In genomic region chr2:39124770-39125075, GRCh38 we compare ENCODE assay signal across 8 cellular contexts. TPM values are rescaled to one million over a fixed set of nuclear protein-coding genes. Genes with fewer than 3 reads are reported as not detected.
DNase-seq lines count a peak whose midpoint lies in the region; ATAC-seq and TF ChIP-seq lines count a peak whose summit lies in the region.

No MANE protein-coding gene starts in this region.

- H3K4me3 ChIP-seq in sigmoid colon, result peak overlapping the region; percentile 57 to 73 (median 64)

- H3K9me3 Mint-ChIP-seq in activated T-cell treated with anti-CD3 and anti-CD28 coated beads, Interleukin-2, amount 50 U/mL, for 72 hours, result no peaks in the 10 kb centered on the region

- H3K36me3 ChIP-seq in sigmoid colon, result no peaks in the 10 kb centered on the region

- H3K27me3 Mint-ChIP-seq in activated T-cell treated with anti-CD3 and anti-CD28 coated beads, Interleukin-2, amount 50 U/mL, for 72 hours (ENCODE audit: low read depth), result no peaks in the 10 kb centered on the region

- peak overlapping the region; percentile 82 to 86 for H3K4me3 Mint-ChIP-seq in activated T-cell treated with anti-CD3 and anti-CD28 coated beads, Interleukin-2, amount 50 U/mL, for 72 hours

- H3K9me3 ChIP-seq in sigmoid colon, result no peaks in the 10 kb centered on the region

- no peak for TF ChIP-seq EP300 in sigmoid colon (IDR thresholded peaks at IDR 0.05)

- H3K4me1 Mint-ChIP-seq in activated T-cell treated with anti-CD3 and anti-CD28 coated beads, Interleukin-2, amount 50 U/mL, for 72 hours (ENCODE audit: low read depth), result peaks cover 67% of the 10 kb centered on the region

- WGBS in sigmoid colon, 2 donors, result 1% methylated on average over 9 of the region's 9 CpGs

- ATAC-seq in activated T-cell treated with anti-CD3 and anti-CD28 coated beads, Interleukin-2, amount 50 U/mL, for 72 hours (replicated peaks in 1 of 2), result no peak
- no peak for ATAC-seq in HG02870 (IDR thresholded peaks at IDR 0.05; ENCODE audit: unreplicated experiment)
- no peak for ATAC-seq in GM19324 (IDR thresholded peaks at IDR 0.05; ENCODE audit: low FRiP score, unreplicated experiment)

- peak overlapping the region; percentile 27 for H3K27ac Mint-ChIP-seq in activated T-cell treated with anti-CD3 and anti-CD28 coated beads, Interleukin-2, amount 50 U/mL, for 72 hours

- no peaks in the 10 kb centered on the region for H3K27me3 ChIP-seq in sigmoid colon

- H3K4me1 ChIP-seq in sigmoid colon, result peaks cover 0 to 29% (median 23%) of the 10 kb centered on the region in 4 donors

- TF ChIP-seq POLR2A in sigmoid colon (IDR thresholded peaks at IDR 0.05), result no peak

- peak; percentile 29 for DNase-seq in activated CD8-positive, alpha-beta memory T cell treated with anti-CD3 and anti-CD28 coated beads, Interleukin-2, amount 50 U/mL, for 4 hours
- no peak for DNase-seq in activated CD8-positive, alpha-beta memory T cell treated with anti-CD3 and anti-CD28 coated beads for 24 hours
- DNase-seq in activated T-cell treated with anti-CD3 and anti-CD28 coated beads, Interleukin-2, amount 50 U/mL, for 72 hours, result peak in 1 of 2 donors; percentile 33
- DNase-seq in head of caudate nucleus, result peak; percentile 38 to 91 (median 74)
- DNase-seq in sigmoid colon, result no peak
- no peak for DNase-seq in ecto neural progenitor cell (ENCODE audit: low spot score)

- peak in 1 of 4 experiments; percentile 8 for TF ChIP-seq CTCF in sigmoid colon (IDR thresholded peaks at IDR 0.05)

- peaks cover 1 to 2% of the 10 kb centered on the region in 2 donors for H3K36me3 Mint-ChIP-seq in activated T-cell treated with anti-CD3 and anti-CD28 coated beads, Interleukin-2, amount 50 U/mL, for 72 hours (ENCODE audit: insufficient read depth in 2 of 2)

- H3K27ac ChIP-seq in sigmoid colon, result peak overlapping the region; percentile 91 to 97 (median 96)

- intact Hi-C loops in head of caudate nucleus (cut with DNase I) (loop anchor here (5.0 to 10.0 kb wide), 2 partner anchors 67 to 520 kb away; partner anchors contain the start of gene HNRNPLL), sigmoid colon (cut with DNase I) (loop anchor here (5.0 to 10.0 kb wide), 2 partner anchors 62 to 390 kb away; no protein-coding TSS in a partner anchor)

RNA-seq across cellular contexts. Expression of gene SOS1, which starts 3.9 kb away (rescaled TPM):
- 100 to 1,000 TPM in 1 of 2 donors, 10 to 100 TPM in 1; 94.6 to 110 TPM for total RNA-seq in activated T-cell treated with anti-CD3 and anti-CD28 coated beads, Interleukin-2, amount 50 U/mL, for 72 hours
- total RNA-seq in sigmoid colon, result 10 to 100 TPM; 30.8 to 72.0 (median 35.8) TPM
- polyA plus RNA-seq in sigmoid colon, result 1 to 10 TPM; 5.4 to 9.8 (median 9.2) TPM

Comparison
In these comparisons a context has a peak if more than half of its experiments do, and no peak if none do; other contexts are left out.
1. DNase-seq: peak in activated CD8-positive, alpha-beta memory T cell treated with anti-CD3 and anti-CD28 coated beads, Interleukin-2, amount 50 U/mL, for 4 hours (single experiment) and head of caudate nucleus (42 of 42); none in activated CD8-positive, alpha-beta memory T cell treated with anti-CD3 and anti-CD28 coated beads for 24 hours (single experiment), sigmoid colon (single experiment) and ecto neural progenitor cell (single experiment).